1 cellular context compared by ENCODE assay signal in the genomic region with DNA sequence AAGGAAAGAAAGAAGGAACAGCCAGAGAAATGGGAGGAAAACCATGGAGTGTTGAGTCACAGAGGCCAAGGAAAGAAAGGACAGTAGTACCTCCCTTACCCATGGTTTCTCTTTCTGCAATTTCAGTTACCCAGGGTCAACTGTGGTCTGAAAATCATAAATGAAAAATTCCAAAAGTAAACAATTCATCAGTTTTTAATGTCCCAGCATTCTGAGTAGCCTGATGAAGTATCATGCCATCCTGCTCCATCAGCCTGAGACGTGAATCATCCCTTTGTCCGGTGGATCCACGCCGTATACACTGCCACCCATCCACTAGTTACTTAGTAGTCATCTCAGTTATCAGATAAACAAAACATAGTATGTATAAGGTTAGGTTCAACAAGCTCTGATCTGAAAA.
A peak's percentile ranks its signal among the peaks of the same experiment; 100 is the strongest.
TF ChIP-seq lines count a peak whose summit lies in the region.

No MANE protein-coding gene starts in this region.

TF ChIP-seq in IMR-90, 13 proteins besides CTCF, POLR2A, EP300 and RAD21:
- TF ChIP-seq FOS (IDR thresholded peaks at IDR 0.05; ENCODE audit: low read depth, low read length) (0 out of 2 replicates have a peak, but pooled peaks have one; percentile 57), MAZ (IDR thresholded peaks at IDR 0.05; ENCODE audit: borderline replicate concordance, low read depth, low read length) (no peak), MAFK (IDR thresholded peaks at IDR 0.05; ENCODE audit: low read depth, low read length) (no peak; the same call in 1 of the 2 replicates), RCOR1 (IDR thresholded peaks at IDR 0.05; ENCODE audit: insufficient replicate concordance, low read length) (peak; percentile 41), SMC3 (IDR thresholded peaks at IDR 0.05; ENCODE audit: low read depth, low read length) (no peak), CEBPB (IDR thresholded peaks at IDR 0.05; ENCODE audit: low read depth, low read length) (peak; percentile 14; the same call in 1 of the 2 replicates), RFX5 (IDR thresholded peaks at IDR 0.05; ENCODE audit: low read depth, low read length) (no peak), NFE2L2 (IDR thresholded peaks at IDR 0.05; ENCODE audit: low read depth, low read length) (no peak), BHLHE40 (IDR thresholded peaks at IDR 0.05; ENCODE audit: low read depth, low read length) (peak; percentile 29; the same call in 1 of the 2 replicates), CHD1 (IDR thresholded peaks at IDR 0.05; ENCODE audit: low read depth, low read length) (no peak), MXI1 (IDR thresholded peaks at IDR 0.05; ENCODE audit: borderline replicate concordance, low read depth, low read length) (no peak)
- TF ChIP-seq, protein P1, sequence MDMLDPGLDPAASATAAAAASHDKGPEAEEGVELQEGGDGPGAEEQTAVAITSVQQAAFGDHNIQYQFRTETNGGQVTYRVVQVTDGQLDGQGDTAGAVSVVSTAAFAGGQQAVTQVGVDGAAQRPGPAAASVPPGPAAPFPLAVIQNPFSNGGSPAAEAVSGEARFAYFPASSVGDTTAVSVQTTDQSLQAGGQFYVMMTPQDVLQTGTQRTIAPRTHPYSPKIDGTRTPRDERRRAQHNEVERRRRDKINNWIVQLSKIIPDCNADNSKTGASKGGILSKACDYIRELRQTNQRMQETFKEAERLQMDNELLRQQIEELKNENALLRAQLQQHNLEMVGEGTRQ (IDR thresholded peaks at IDR 0.05; ENCODE audit: low read depth, low read length): no peak
- TF ChIP-seq, protein P2, sequence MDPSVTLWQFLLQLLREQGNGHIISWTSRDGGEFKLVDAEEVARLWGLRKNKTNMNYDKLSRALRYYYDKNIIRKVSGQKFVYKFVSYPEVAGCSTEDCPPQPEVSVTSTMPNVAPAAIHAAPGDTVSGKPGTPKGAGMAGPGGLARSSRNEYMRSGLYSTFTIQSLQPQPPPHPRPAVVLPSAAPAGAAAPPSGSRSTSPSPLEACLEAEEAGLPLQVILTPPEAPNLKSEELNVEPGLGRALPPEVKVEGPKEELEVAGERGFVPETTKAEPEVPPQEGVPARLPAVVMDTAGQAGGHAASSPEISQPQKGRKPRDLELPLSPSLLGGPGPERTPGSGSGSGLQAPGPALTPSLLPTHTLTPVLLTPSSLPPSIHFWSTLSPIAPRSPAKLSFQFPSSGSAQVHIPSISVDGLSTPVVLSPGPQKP (IDR thresholded peaks at IDR 0.05; ENCODE audit: borderline replicate concordance, low read depth, low read length): no peak
